Comparison of ENCODE assay signal across 1 cellular context in genomic region chr1:63987014-63987630, GRCh38.
TF ChIP-seq lines count a peak whose summit lies in the region.

No MANE protein-coding gene starts in this region.

TF ChIP-seq in HEK293, 187 proteins besides CTCF, POLR2A, EP300 and RAD21 (continued from another document):
- TF ChIP-seq ZNF148 (tag by site-specific recombination; IDR thresholded peaks at IDR 0.05; ENCODE audit: borderline replicate concordance) (no peak), ZSCAN4 (tag by site-specific recombination; IDR thresholded peaks at IDR 0.05) (no peak), RBAK (tag by site-specific recombination; IDR thresholded peaks at IDR 0.05) (no peak)
- TF ChIP-seq, protein P1, sequence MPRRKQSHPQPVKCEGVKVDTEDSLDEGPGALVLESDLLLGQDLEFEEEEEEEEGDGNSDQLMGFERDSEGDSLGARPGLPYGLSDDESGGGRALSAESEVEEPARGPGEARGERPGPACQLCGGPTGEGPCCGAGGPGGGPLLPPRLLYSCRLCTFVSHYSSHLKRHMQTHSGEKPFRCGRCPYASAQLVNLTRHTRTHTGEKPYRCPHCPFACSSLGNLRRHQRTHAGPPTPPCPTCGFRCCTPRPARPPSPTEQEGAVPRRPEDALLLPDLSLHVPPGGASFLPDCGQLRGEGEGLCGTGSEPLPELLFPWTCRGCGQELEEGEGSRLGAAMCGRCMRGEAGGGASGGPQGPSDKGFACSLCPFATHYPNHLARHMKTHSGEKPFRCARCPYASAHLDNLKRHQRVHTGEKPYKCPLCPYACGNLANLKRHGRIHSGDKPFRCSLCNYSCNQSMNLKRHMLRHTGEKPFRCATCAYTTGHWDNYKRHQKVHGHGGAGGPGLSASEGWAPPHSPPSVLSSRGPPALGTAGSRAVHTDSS (tag by site-specific recombination; IDR thresholded peaks at IDR 0.05), result no peak
- TF ChIP-seq, protein P2, sequence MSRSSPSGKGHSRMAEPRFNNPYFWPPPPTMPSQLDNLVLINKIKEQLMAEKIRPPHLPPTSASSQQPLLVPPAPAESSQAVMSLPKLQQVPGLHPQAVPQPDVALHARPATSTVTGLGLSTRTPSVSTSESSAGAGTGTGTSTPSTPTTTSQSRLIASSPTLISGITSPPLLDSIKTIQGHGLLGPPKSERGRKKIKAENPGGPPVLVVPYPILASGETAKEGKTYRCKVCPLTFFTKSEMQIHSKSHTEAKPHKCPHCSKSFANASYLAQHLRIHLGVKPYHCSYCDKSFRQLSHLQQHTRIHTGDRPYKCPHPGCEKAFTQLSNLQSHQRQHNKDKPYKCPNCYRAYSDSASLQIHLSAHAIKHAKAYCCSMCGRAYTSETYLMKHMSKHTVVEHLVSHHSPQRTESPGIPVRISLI (tag by site-specific recombination; IDR thresholded peaks at IDR 0.05), result no peak
TF ChIP-seq in HEK293: peak in this region for 2.
